ENCODE assay signal across 7 cellular contexts in the genomic region with DNA sequence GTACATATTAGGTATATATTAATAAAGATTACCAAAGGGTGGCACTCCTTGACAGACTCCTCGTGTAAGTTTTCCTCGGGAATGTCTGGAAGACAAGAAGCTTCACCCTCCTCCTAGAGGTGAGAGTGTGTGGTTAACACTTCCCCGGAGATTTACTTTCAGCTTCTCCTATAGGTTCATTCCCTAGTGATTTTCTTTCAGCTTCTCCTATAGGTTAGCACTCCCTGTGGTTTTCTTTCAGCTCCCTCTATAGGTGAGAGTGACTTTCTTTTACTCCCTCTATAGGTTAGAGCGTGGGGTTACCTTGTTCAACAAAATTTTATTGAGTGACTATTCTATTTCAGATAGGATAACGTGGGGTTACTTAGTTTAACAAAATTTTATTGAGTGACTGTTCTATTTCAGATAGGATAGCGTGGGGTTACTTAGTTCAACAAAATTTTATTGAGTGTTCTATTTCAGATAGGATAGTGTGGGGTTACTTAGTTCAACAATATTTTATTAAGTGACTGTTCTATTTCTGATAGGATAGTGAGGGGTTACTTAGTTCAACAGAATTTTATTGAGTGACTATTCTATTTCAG. TPM values are rescaled to one million over a fixed set of nuclear protein-coding genes. Genes with fewer than 3 reads are reported as not detected.
A peak's percentile ranks its signal among the peaks of the same experiment; 100 is the strongest.
DNase-seq lines count a peak whose midpoint lies in the region; ATAC-seq and TF ChIP-seq lines count a peak whose summit lies in the region.

No MANE protein-coding gene starts in this region.

- H3K36me3 ChIP-seq in OCI-LY1 (ENCODE audit: insufficient read depth, low read length) (no peaks in the 10 kb centered on the region), fibroblast of lung (ENCODE audit: control insufficient read depth, insufficient read depth, low read length) (no peaks in the 10 kb centered on the region), esophagus muscularis mucosa (peaks cover 0 to 10% (median 0%) of the 10 kb centered on the region in 4 donors)

- H3F3A ChIP-seq in OCI-LY1 (ENCODE audit: insufficient read depth, low read length): no peaks in the 10 kb centered on the region

- no peaks in the 10 kb centered on the region for H3K79me2 ChIP-seq in OCI-LY1 (ENCODE audit: insufficient read depth, low read length)
- H3K79me2 ChIP-seq in fibroblast of lung (ENCODE audit: control insufficient read depth, insufficient read depth, low read length): no peaks in the 10 kb centered on the region

- CTCF ChIA-PET in GM10248 (lab: Yijun Ruan, JAX): interaction anchor here (1.0 to 1.2 kb wide), 3 partner anchors 11 to 243 kb away, joined by 3 read pairs; no protein-coding TSS in a partner anchor

- H4K20me1 ChIP-seq in OCI-LY1 (ENCODE audit: insufficient read depth, low read length): no peaks in the 10 kb centered on the region
- no peaks in the 10 kb centered on the region for H4K20me1 ChIP-seq in fibroblast of lung (ENCODE audit: control insufficient read depth, extremely low read depth, insufficient read depth, low read length)

- POLR2A ChIA-PET in GM10248 (lab: Yijun Ruan, JAX): no interaction called here

- H3K9me2 ChIP-seq in OCI-LY1 (ENCODE audit: low read depth, low read length): no peaks in the 10 kb centered on the region

- 62% methylated on average over 6 of the region's 6 CpGs for WGBS in esophagus muscularis mucosa

- no peaks in the 10 kb centered on the region for H3K27me3 ChIP-seq in OCI-LY1 (ENCODE audit: insufficient read depth, low read length)
- H3K27me3 ChIP-seq in fibroblast of lung (ENCODE audit: control insufficient read depth, insufficient read depth, low read length): no peaks in the 10 kb centered on the region
- no peaks in the 10 kb centered on the region for H3K27me3 ChIP-seq in esophagus muscularis mucosa

- H3K4me3 ChIP-seq in OCI-LY1 (ENCODE audit: low read depth, low read length, poor library complexity, severe bottlenecking) (no peak overlapping the region), fibroblast of lung (replicated peaks in 1 of 4; ENCODE audit: control extremely low read depth in 1 of 4, insufficient read depth in 1 of 4, low read depth in 3 of 4, low read length in 4 of 4) (no peak overlapping the region), esophagus muscularis mucosa (no peak overlapping the region)

- no peak overlapping the region for H3K27ac ChIP-seq in OCI-LY1 (ENCODE audit: low read depth, low read length, poor library complexity, severe bottlenecking)
- no peak overlapping the region for H3K27ac ChIP-seq in fibroblast of lung (ENCODE audit: insufficient read depth, low read length)
- H3K27ac ChIP-seq in substantia nigra (ENCODE audit: low read depth, low read length, poor library complexity, severe bottlenecking): no peak overlapping the region
- no peak overlapping the region for H3K27ac ChIP-seq in esophagus muscularis mucosa (replicated peaks in 1 of 4)

- H3K9ac ChIP-seq in OCI-LY1 (ENCODE audit: low read length) (no peak overlapping the region), fibroblast of lung (ENCODE audit: insufficient read depth, low read length) (no peak overlapping the region)

- H3K4me1 ChIP-seq in OCI-LY1 (ENCODE audit: insufficient read depth, low read length, severe bottlenecking) (no peaks in the 10 kb centered on the region), fibroblast of lung (ENCODE audit: control insufficient read depth, extremely low read depth, insufficient read depth, low read length) (no peaks in the 10 kb centered on the region), esophagus muscularis mucosa (no peaks in the 10 kb centered on the region)

- intact Hi-C loops in esophagus muscularis mucosa (cut with DNase I): no loop called here

- no peaks in the 10 kb centered on the region for H3K9me3 ChIP-seq in OCI-LY1 (ENCODE audit: low read length)
- no peaks in the 10 kb centered on the region for H3K9me3 ChIP-seq in fibroblast of lung (ENCODE audit: control insufficient read depth, insufficient read depth, low read depth, low read length)
- no peaks in the 10 kb centered on the region for H3K9me3 ChIP-seq in esophagus muscularis mucosa

- no peak for TF ChIP-seq POLR2A in esophagus muscularis mucosa (IDR thresholded peaks at IDR 0.05; ENCODE audit: low read depth)

- no peak overlapping the region for H3K4me2 ChIP-seq in OCI-LY1 (ENCODE audit: low read length)
- H3K4me2 ChIP-seq in fibroblast of lung (ENCODE audit: extremely low read depth, insufficient read depth, low read length): no peak overlapping the region

- no peak for TF ChIP-seq EP300 in esophagus muscularis mucosa (IDR thresholded peaks at IDR 0.05)

- H2AFZ ChIP-seq in OCI-LY1 (ENCODE audit: low read length) (no peak overlapping the region), fibroblast of lung (ENCODE audit: low read length) (no peak overlapping the region)

- TF ChIP-seq CTCF in GM10248 (IDR thresholded peaks at IDR 0.05; ENCODE audit: control extremely low read depth, extremely low read depth, low read depth, missing control alignments) (peak; percentile 12), OCI-LY1 (IDR thresholded peaks at IDR 0.05; ENCODE audit: low read length) (peak; percentile 49), fibroblast of lung (conservative IDR thresholded peaks at IDR 0.05 in 1 of 2, IDR thresholded peaks at IDR 0.05 in 1 of 2; ENCODE audit: low read depth in 1 of 2, low read length in 2 of 2) (peak in 1 of 2 donors; percentile 29), esophagus muscularis mucosa (IDR thresholded peaks at IDR 0.05) (no peak)

- peak; percentile 31 for DNase-seq in GM10248 (ENCODE audit: extremely low spot score)
- peak; percentile 20 to 43 for DNase-seq in fibroblast of lung (ENCODE audit: low read depth in 2 of 2)
- no peak for DNase-seq in substantia nigra (lab: John Stamatoyannopoulos, UW)
- no peak for DNase-seq in esophagus muscularis mucosa (ENCODE audit: extremely low spot score)
- no peak for DNase-seq in superior temporal gyrus (ENCODE audit: extremely low spot score)

- ATAC-seq in HG02759 (IDR thresholded peaks at IDR 0.05; ENCODE audit: unreplicated experiment): peak; percentile 67

RNA-seq across cellular contexts. Expression of a gene that starts 32.7 kb away (rescaled TPM):
- total RNA-seq in fibroblast of lung (9.0 and 16.8 TPM in 2 replicates), esophagus muscularis mucosa (10 to 100 TPM; 13.4 to 20.8 (median 17.0) TPM)
- polyA plus RNA-seq in fibroblast of lung: 18.8 and 27.2 TPM in 2 replicates
- polyA plus RNA-seq in fibroblast of lung (2012): 12.6 and 23.8 TPM in 2 replicates
- polyA minus RNA-seq in fibroblast of lung (ENCODE audit: low replicate concordance): 5.2 and 51.1 TPM in 2 replicates

Comparison
In these comparisons a context has a peak if more than half of its experiments do, and no peak if none do; other contexts are left out.
1. DNase-seq: peak in GM10248 (single experiment) and fibroblast of lung (2 of 2); none in substantia nigra (0 of 49), esophagus muscularis mucosa (single experiment) and superior temporal gyrus (single experiment).
2. CTCF ChIP-seq: peak in GM10248 (single experiment) and OCI-LY1 (single experiment); none in esophagus muscularis mucosa (0 of 3).